In genomic region chr13:98535501-98536357, GRCh38 we compare ENCODE assay signal across 11 cellular contexts. TPM values are rescaled to one million over a fixed set of nuclear protein-coding genes. Genes with fewer than 3 reads are reported as not detected.
DNase-seq lines count a peak whose midpoint lies in the region; ATAC-seq, FAIRE-seq and TF ChIP-seq lines count a peak whose summit lies in the region.
"Had no signal": no experiment of that assay in that cellular context is flagged by ENCODE, and none has a peak within 500 bp of the region (broad histone marks: within the 10 kb centered on the region; RNA-seq: fewer than 3 reads in every experiment).

No MANE protein-coding gene starts in this region.

- TF ChIP-seq POLR2A in H54 (IDR thresholded peaks at IDR 0.05; ENCODE audit: low read depth, low read length) (no peak), heart left ventricle (IDR thresholded peaks at IDR 0.05) (no peak), sigmoid colon (IDR thresholded peaks at IDR 0.05) (no peak)

- DNase-seq in H54 (ENCODE audit: insufficient read length, low spot score) = no peak
- DNase-seq in heart left ventricle = no peak
- DNase-seq in sigmoid colon = peak; percentile 38
- no peak for DNase-seq in G401 (ENCODE audit: low spot score)
- DNase-seq in omental fat pad (ENCODE audit: low spot score) = no peak
- no peak for DNase-seq in stimulated activated naive CD4-positive, alpha-beta T cell (lab: John Stamatoyannopoulos, UW)
- DNase-seq: activated CD4-positive, CD25-positive, alpha-beta regulatory T cell; Peyer's patch; right cardiac atrium had no signal

- H3K27me3 ChIP-seq in heart left ventricle = no peaks in the 10 kb centered on the region
- no peaks in the 10 kb centered on the region for H3K27me3 ChIP-seq in sigmoid colon
- H3K27me3 ChIP-seq: Peyer's patch had no signal

- TF ChIP-seq EP300 in sigmoid colon (IDR thresholded peaks at IDR 0.05) = no peak

- H3K4me3 ChIP-seq in heart left ventricle = no peak overlapping the region
- no peak overlapping the region for H3K4me3 ChIP-seq in sigmoid colon
- H3K4me3 ChIP-seq: K562 had no signal

- H3K9me3 ChIP-seq in heart left ventricle (no peaks in the 10 kb centered on the region), sigmoid colon (no peaks in the 10 kb centered on the region)
- H3K9me3 ChIP-seq: Peyer's patch had no signal

- H3K36me3 ChIP-seq in heart left ventricle (peaks cover 0 to 4% (median 0%) of the 10 kb centered on the region in 9 donors), sigmoid colon (no peaks in the 10 kb centered on the region)

- ATAC-seq in heart left ventricle (peak in 3 of 4 donors; percentile 16 to 47 (median 44)), omental fat pad (ENCODE audit: low FRiP score) (no peak)

- 48 to 49% (median 49%) methylated on average over 10 to 13 of the region's 13 CpGs for WGBS in heart left ventricle, 4 donors
- WGBS in sigmoid colon, 2 donors = 70 to 78% methylated on average over 13 of the region's 13 CpGs

- H3K4me1 ChIP-seq in heart left ventricle (peaks cover 0 to 79% (median 43%) of the 10 kb centered on the region in 12 donors), sigmoid colon (peaks cover 0 to 87% (median 44%) of the 10 kb centered on the region in 4 donors)

- TF ChIP-seq CTCF in VCaP (conservative IDR thresholded peaks at IDR 0.05) (no peak), heart left ventricle (IDR thresholded peaks at IDR 0.05) (no peak), sigmoid colon (IDR thresholded peaks at IDR 0.05) (no peak), omental fat pad (IDR thresholded peaks at IDR 0.05) (no peak)

- intact Hi-C loops in heart left ventricle (cut with DNase I) = no loop called here
- intact Hi-C loops in sigmoid colon (cut with DNase I) = no loop called here

- H3K27ac ChIP-seq in VCaP (0 out of 2 replicates have a peak overlapping the region, but pooled peaks have one; percentile 2), heart left ventricle (peak overlapping the region in 1 of 12 donors; percentile 18), sigmoid colon (no peak overlapping the region)

- peak; percentile 11 for FAIRE-seq in H54 (lab: Jason Lieb, UNC)
- FAIRE-seq: K562 had no signal

- in situ Hi-C loops in G401 (cut with HindIII; ENCODE audit: low sequenced_read_pairs) = no loop called here

RNA-seq across cellular contexts. Expression of gene STK24, which starts 41.2 kb away (rescaled TPM):
- 10 to 100 TPM; 56.5 to 82.6 (median 63.0) TPM for total RNA-seq in heart left ventricle
- 10 to 100 TPM; 26.6 to 54.1 TPM for polyA plus RNA-seq in heart left ventricle
- total RNA-seq in sigmoid colon = 10 to 100 TPM; 59.7 to 78.9 (median 64.4) TPM
- 100 to 1,000 TPM; 104 to 200 (median 118) TPM for polyA plus RNA-seq in sigmoid colon
- 59.4 and 96.3 TPM in 2 replicates for total RNA-seq in G401 (2014; rRNA removed; shearing (Covaris generic))
- 10 to 100 TPM; 55.3 to 96.3 (median 83.9) TPM for total RNA-seq in omental fat pad
